Comparison of ENCODE assay signal across 16 cellular contexts in genomic region chr20:46378390-46379009, GRCh38.
"Had no signal": no experiment of that assay in that cellular context is flagged by ENCODE, and none has a peak within 500 bp of the region (broad histone marks: within the 10 kb centered on the region; RNA-seq: fewer than 3 reads in every experiment).

No MANE protein-coding gene starts in this region.

- H3K4me3 ChIP-seq: adrenal gland, stomach, tibial artery, vagina had no signal

- DNase-seq: activated CD4-positive, CD25-positive, alpha-beta regulatory T cell; activated effector memory CD4-positive, alpha-beta T cell treated with anti-CD3 and anti-CD28 coated beads, Interleukin-2, amount 50 U/mL, for 16 hours; adrenal gland; effector memory CD4-positive, alpha-beta T cell; erythroblast; glutamatergic neuron; naive B cell; posterior cingulate gyrus; right cardiac atrium; stimulated activated CD4-positive, alpha-beta T cell treated with anti-CD3 and anti-CD28 coated beads, Interleukin-12 subunit alpha, Interleukin-12 subunit beta, amount 100 ng/mL, for 4 hours; stimulated activated CD4-positive, alpha-beta T cell treated with anti-CD3 and anti-CD28 coated beads, Interleukin-2, amount 100 ng/mL, for 48 hours; stomach; tibial artery had no signal

- H3K27ac Mint-ChIP-seq: T-helper 1 cell treated with Interleukin-12 subunit alpha and Interleukin-12 subunit beta and Interleukin-4 antibody, amounts not matched to agents 30 μg/mL and 1 μg/mL, for 36 hours had no signal

- FAIRE-seq: TTC549 had no signal

- H3K27ac ChIP-seq: adrenal gland, stomach, tibial artery, vagina had no signal

- H3K4me3 Mint-ChIP-seq: T-helper 1 cell treated with Interleukin-12 subunit alpha and Interleukin-12 subunit beta and Interleukin-4 antibody, amounts not matched to agents 30 μg/mL and 1 μg/mL, for 36 hours had no signal

- H3K27me3 ChIP-seq: adrenal gland, stomach, tibial artery, vagina had no signal

- H3K27me3 Mint-ChIP-seq: naive B cell had no signal

- H3K9me3 ChIP-seq: adrenal gland, stomach, tibial artery, vagina had no signal

- H3K9me3 Mint-ChIP-seq: naive B cell; T-helper 1 cell treated with Interleukin-12 subunit alpha and Interleukin-12 subunit beta and Interleukin-4 antibody, amounts not matched to agents 30 μg/mL and 1 μg/mL, for 36 hours had no signal

- ATAC-seq: right cardiac atrium had no signal

- H3K4me1 ChIP-seq: adrenal gland, stomach, tibial artery had no signal
